23 cellular contexts compared by ENCODE assay signal in genomic region chr3:156493887-156494286, GRCh38.
"Had no signal": no experiment of that assay in that cellular context is flagged by ENCODE, and none has a peak within 500 bp of the region (broad histone marks: within the 10 kb centered on the region; RNA-seq: fewer than 3 reads in every experiment).

No MANE protein-coding gene starts in this region.

- H3K27me3 ChIP-seq: gastrocnemius medialis, left lung, right atrium auricular region had no signal

- H3K4me3 ChIP-seq: gastrocnemius medialis, left lung, prostate gland, right atrium auricular region had no signal

- ATAC-seq: activated CD8-positive, alpha-beta memory T cell treated with anti-CD3 and anti-CD28 coated beads, Interleukin-2, amount 10 ng/mL, durations not matched to agents 7 days and 5 days; activated T-helper 17 cell treated with anti-CD3 and anti-CD28 coated beads, Interleukin-2, amount 50 U/mL, for 72 hours; esophagus mucosa; gastrocnemius medialis; left lung had no signal

- H3K4me3 Mint-ChIP-seq: activated CD8-positive, alpha-beta memory T cell treated with anti-CD3 and anti-CD28 coated beads, Interleukin-2, amount 10 ng/mL, durations not matched to agents 7 days and 5 days; activated naive CD8-positive, alpha-beta T cell treated with anti-CD3 and anti-CD28 coated beads for 36 hours; activated T-helper 17 cell treated with anti-CD3 and anti-CD28 coated beads, Interleukin-2, amount 50 U/mL, for 72 hours; dendritic cell treated with granulocyte-macrophage colony-stimulating factor and Interleukin-4, amounts not matched to agents 40 ng/mL and 50 ng/mL, for 4 days; naive B cell; neural crest cell; stimulated activated naive CD8-positive, alpha-beta T cell treated with anti-CD3 and anti-CD28 coated beads, Interleukin-15, Interleukin-2, amounts not matched to agents 100 ng/mL and 50 ng/mL, for 24 hours had no signal

- DNase-seq: activated CD4-positive, alpha-beta T cell treated with anti-CD3 and anti-CD28 coated beads, Interleukin-2, amount 50 U/mL, for 48 hours; activated CD8-positive, alpha-beta memory T cell treated with anti-CD3 and anti-CD28 coated beads, Interleukin-2, amount 10 ng/mL, durations not matched to agents 7 days and 5 days; activated naive CD4-positive, alpha-beta T cell; activated naive CD8-positive, alpha-beta T cell treated with anti-CD3 and anti-CD28 coated beads for 36 hours; amniotic stem cell; effector CD8-positive, alpha-beta T cell; gastrocnemius medialis; head of caudate nucleus; left lung; midbrain; naive B cell; stimulated activated CD4-positive, alpha-beta T cell treated with anti-CD3 and anti-CD28 coated beads, Interleukin-15, amount 100 ng/mL, for 24 hours; stimulated activated CD4-positive, alpha-beta T cell treated with anti-CD3 and anti-CD28 coated beads, Interleukin-2, amount 100 ng/mL, for 48 hours; T-helper 2 cell; trophoblast cell; WERI-Rb-1 had no signal

- H3K27me3 Mint-ChIP-seq: activated CD8-positive, alpha-beta memory T cell treated with anti-CD3 and anti-CD28 coated beads, Interleukin-2, amount 10 ng/mL, durations not matched to agents 7 days and 5 days; activated naive CD8-positive, alpha-beta T cell treated with anti-CD3 and anti-CD28 coated beads for 36 hours; activated T-helper 17 cell treated with anti-CD3 and anti-CD28 coated beads, Interleukin-2, amount 50 U/mL, for 72 hours had no signal

- H3K4me1 Mint-ChIP-seq: activated naive CD8-positive, alpha-beta T cell treated with anti-CD3 and anti-CD28 coated beads for 36 hours; activated T-helper 17 cell treated with anti-CD3 and anti-CD28 coated beads, Interleukin-2, amount 50 U/mL, for 72 hours; naive B cell; neural crest cell had no signal

- H3K9me3 ChIP-seq: gastrocnemius medialis, left lung, prostate gland, right atrium auricular region had no signal

- H3K27ac Mint-ChIP-seq: activated CD8-positive, alpha-beta memory T cell treated with anti-CD3 and anti-CD28 coated beads, Interleukin-2, amount 10 ng/mL, durations not matched to agents 7 days and 5 days; activated naive CD8-positive, alpha-beta T cell treated with anti-CD3 and anti-CD28 coated beads for 36 hours; activated T-helper 17 cell treated with anti-CD3 and anti-CD28 coated beads, Interleukin-2, amount 50 U/mL, for 72 hours; dendritic cell treated with granulocyte-macrophage colony-stimulating factor and Interleukin-4, amounts not matched to agents 40 ng/mL and 50 ng/mL, for 4 days; naive B cell; stimulated activated naive CD8-positive, alpha-beta T cell treated with anti-CD3 and anti-CD28 coated beads, Interleukin-15, Interleukin-2, amounts not matched to agents 100 ng/mL and 50 ng/mL, for 24 hours had no signal

- H3K27ac ChIP-seq: gastrocnemius medialis, left lung, prostate gland, right atrium auricular region, WERI-Rb-1 had no signal

- H3K4me1 ChIP-seq: gastrocnemius medialis, left lung, prostate gland, right atrium auricular region had no signal

- H3K36me3 Mint-ChIP-seq: activated naive CD8-positive, alpha-beta T cell treated with anti-CD3 and anti-CD28 coated beads for 36 hours; naive B cell had no signal

- H3K36me3 ChIP-seq: gastrocnemius medialis, left lung, prostate gland, right atrium auricular region, WERI-Rb-1 had no signal
